In genomic region chr11:9367551-9367950, GRCh38 we compare ENCODE assay signal across 22 cellular contexts.
"Had no signal": no experiment of that assay in that cellular context is flagged by ENCODE, and none has a peak within 500 bp of the region (broad histone marks: within the 10 kb centered on the region; RNA-seq: fewer than 3 reads in every experiment).

No MANE protein-coding gene starts in this region.

- H3K36me3 ChIP-seq: gastroesophageal sphincter, heart right ventricle had no signal

- H3K36me3 Mint-ChIP-seq: activated naive CD4-positive, alpha-beta T cell treated with anti-CD3 and anti-CD28 coated beads, Interleukin-2, amount 50 U/mL, for 72 hours; memory B cell; natural killer cell had no signal

- H3K9me3 Mint-ChIP-seq: activated B cell treated with CpG ODN at 0.5 μM for 24 hours; activated CD4-positive, alpha-beta T cell treated with anti-CD3 and anti-CD28 coated beads, Interleukin-2, amount 10 ng/mL, durations not matched to agents 24 days and 14 days; activated naive CD4-positive, alpha-beta T cell treated with anti-CD3 and anti-CD28 coated beads, Interleukin-2, amount 50 U/mL, for 72 hours; memory B cell; natural killer cell; T-helper 2 cell treated with Interferon-gamma antibody and Interleukin-4, amounts not matched to agents 5 μg/mL and 100 μg/mL, for 36 hours had no signal

- H3K9me3 ChIP-seq: body of pancreas, gastroesophageal sphincter, heart right ventricle, psoas muscle had no signal

- H3K4me3 ChIP-seq: body of pancreas, gastroesophageal sphincter, heart right ventricle, psoas muscle had no signal

- ATAC-seq: activated CD8-positive, alpha-beta T cell treated with anti-CD3 and anti-CD28 coated beads, Interleukin-2, amount 10 ng/mL, durations not matched to agents 7 days and 5 days; activated naive CD4-positive, alpha-beta T cell treated with anti-CD3 and anti-CD28 coated beads, Interleukin-2, amount 50 U/mL, for 72 hours; body of pancreas; gastroesophageal sphincter; heart right ventricle; left lobe of liver; natural killer cell; psoas muscle; sciatic nerve had no signal

- FAIRE-seq: urothelium cell line had no signal

- DNase-seq: activated B cell treated with CpG ODN at 0.5 μM for 24 hours; activated CD4-positive, alpha-beta T cell treated with anti-CD3 and anti-CD28 coated beads, Interleukin-2, amount 10 ng/mL, durations not matched to agents 24 days and 14 days; activated CD8-positive, alpha-beta memory T cell treated with anti-CD3 and anti-CD28 coated beads, Interleukin-2, amount 50 U/mL, for 4 hours; activated CD8-positive, alpha-beta T cell treated with anti-CD3 and anti-CD28 coated beads, Interleukin-2, amount 10 ng/mL, durations not matched to agents 7 days and 5 days; activated effector memory CD4-positive, alpha-beta T cell treated with anti-CD3 and anti-CD28 coated beads, Interleukin-2, amount 50 U/mL, for 16 hours; activated T-cell treated with anti-CD3 and anti-CD28 coated beads, Interleukin-2, amount 50 U/mL, for 48 hours; amniotic stem cell; body of pancreas; heart right ventricle; islet precursor cell; natural killer cell; psoas muscle; stimulated activated CD4-positive, alpha-beta T cell treated with anti-CD3 and anti-CD28 coated beads, Interleukin-12 subunit alpha, Interleukin-12 subunit beta, amount 100 ng/mL, for 4 hours; stimulated activated CD4-positive, alpha-beta T cell treated with anti-CD3 and anti-CD28 coated beads, Interleukin-2, amount 100 ng/mL, for 24 hours had no signal

- H3K27me3 ChIP-seq: body of pancreas, gastroesophageal sphincter, heart right ventricle had no signal

- H3K4me3 Mint-ChIP-seq: activated B cell treated with CpG ODN at 0.5 μM for 24 hours; activated CD4-positive, alpha-beta T cell treated with anti-CD3 and anti-CD28 coated beads, Interleukin-2, amount 10 ng/mL, durations not matched to agents 24 days and 14 days; activated CD8-positive, alpha-beta T cell treated with anti-CD3 and anti-CD28 coated beads, Interleukin-2, amount 10 ng/mL, durations not matched to agents 7 days and 5 days; memory B cell; natural killer cell; T-helper 2 cell treated with Interferon-gamma antibody and Interleukin-4, amounts not matched to agents 5 μg/mL and 100 μg/mL, for 36 hours had no signal

- H3K27ac ChIP-seq: body of pancreas, epithelial cell of prostate, gastroesophageal sphincter, heart right ventricle, psoas muscle had no signal

- H3K27ac Mint-ChIP-seq: activated B cell treated with CpG ODN at 0.5 μM for 24 hours; activated CD4-positive, alpha-beta T cell treated with anti-CD3 and anti-CD28 coated beads, Interleukin-2, amount 10 ng/mL, durations not matched to agents 24 days and 14 days; activated CD8-positive, alpha-beta T cell treated with anti-CD3 and anti-CD28 coated beads, Interleukin-2, amount 10 ng/mL, durations not matched to agents 7 days and 5 days; activated naive CD4-positive, alpha-beta T cell treated with anti-CD3 and anti-CD28 coated beads, Interleukin-2, amount 50 U/mL, for 72 hours; memory B cell; natural killer cell; T-helper 2 cell treated with Interferon-gamma antibody and Interleukin-4, amounts not matched to agents 5 μg/mL and 100 μg/mL, for 36 hours had no signal
